ENCODE assay signal across 8 cellular contexts in the genomic region with DNA sequence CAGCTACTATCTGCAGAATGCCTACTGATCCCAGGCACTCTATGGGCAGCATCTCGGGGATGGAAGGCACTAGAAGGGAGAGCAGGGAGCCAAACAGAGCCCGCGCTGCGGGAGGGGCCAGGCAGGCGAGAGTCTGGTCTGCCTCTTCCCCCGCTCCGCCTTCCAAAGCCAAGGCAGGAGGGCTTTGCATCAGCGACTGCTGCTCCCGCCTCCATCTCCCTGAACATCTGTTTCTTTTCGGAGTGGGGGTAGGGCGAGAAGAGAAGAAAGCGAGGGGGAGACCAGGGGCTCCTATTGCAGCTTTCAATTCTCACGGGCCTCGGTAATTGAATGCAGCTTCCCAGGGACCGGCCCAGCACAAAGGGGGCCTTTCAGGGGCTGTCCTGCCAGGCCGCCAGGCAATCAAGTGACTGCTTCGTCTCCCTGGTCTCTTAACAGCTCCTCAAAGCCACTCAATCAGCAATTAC. TPM values are rescaled to one million over a fixed set of nuclear protein-coding genes. Genes with fewer than 3 reads are reported as not detected.
DNase-seq lines count a peak whose midpoint lies in the region; ATAC-seq and TF ChIP-seq lines count a peak whose summit lies in the region.

No MANE protein-coding gene starts in this region.

- no peak overlapping the region for H3K4me3 Mint-ChIP-seq in activated T-cell treated with anti-CD3 and anti-CD28 coated beads, Interleukin-2, amount 50 U/mL, for 72 hours

- no peaks in the 10 kb centered on the region for H3K36me3 ChIP-seq in heart right ventricle

- H3K27ac Mint-ChIP-seq in activated T-cell treated with anti-CD3 and anti-CD28 coated beads, Interleukin-2, amount 50 U/mL, for 72 hours, result no peak overlapping the region

- H3K27me3 Mint-ChIP-seq in activated T-cell treated with anti-CD3 and anti-CD28 coated beads, Interleukin-2, amount 50 U/mL, for 72 hours (ENCODE audit: low read depth), result no peaks in the 10 kb centered on the region

- H3K9me3 ChIP-seq in heart right ventricle, result no peaks in the 10 kb centered on the region

- peak overlapping the region in 9 of 10 donors; percentile 10 to 71 (median 60) for H3K27ac ChIP-seq in heart right ventricle

- DNase-seq in ELF-1 (ENCODE audit: low read depth, low spot score) (peak; percentile 86), T1000 (lab: John Stamatoyannopoulos, UW) (peak; percentile 80), heart right ventricle (peak; percentile 66 to 67), retina (peak; percentile 94)
- DNase-seq in activated T-cell treated with anti-CD3 and anti-CD28 coated beads, Interleukin-2, amount 50 U/mL, for 72 hours, result no peak

- H3K27me3 ChIP-seq in heart right ventricle, result no peaks in the 10 kb centered on the region

- peak overlapping the region in 5 of 10 donors; percentile 15 to 29 (median 26) for H3K4me3 ChIP-seq in heart right ventricle

- H3K4me1 Mint-ChIP-seq in activated T-cell treated with anti-CD3 and anti-CD28 coated beads, Interleukin-2, amount 50 U/mL, for 72 hours (ENCODE audit: low read depth), result peaks cover 9% of the 10 kb centered on the region

- no peaks in the 10 kb centered on the region for H3K9me3 Mint-ChIP-seq in activated T-cell treated with anti-CD3 and anti-CD28 coated beads, Interleukin-2, amount 50 U/mL, for 72 hours

- intact Hi-C loops in heart right ventricle (cut with DNase I), result loop anchor here in 1 of 10 donors (2.0 kb wide), 1 partner anchor 34 kb away; no protein-coding TSS in a partner anchor

- no peaks in the 10 kb centered on the region for H3K36me3 Mint-ChIP-seq in activated T-cell treated with anti-CD3 and anti-CD28 coated beads, Interleukin-2, amount 50 U/mL, for 72 hours (ENCODE audit: insufficient read depth in 2 of 2)

- no peak for TF ChIP-seq CTCF in heart right ventricle (IDR thresholded peaks at IDR 0.05)

- WGBS in heart right ventricle, 2 donors, result 51 to 60% methylated on average over 17 of the region's 17 CpGs

- H3K4me1 ChIP-seq in heart right ventricle, result peaks cover 3 to 39% (median 27%) of the 10 kb centered on the region in 9 donors

- ATAC-seq in heart right ventricle (peak; percentile 46 to 78 (median 69)), GM21367 (IDR thresholded peaks at IDR 0.05; ENCODE audit: unreplicated experiment) (no peak), HG02970 (IDR thresholded peaks at IDR 0.05; ENCODE audit: low FRiP score, unreplicated experiment) (no peak), GM21515 (IDR thresholded peaks at IDR 0.05; ENCODE audit: unreplicated experiment) (no peak)
- no peak for ATAC-seq in activated T-cell treated with anti-CD3 and anti-CD28 coated beads, Interleukin-2, amount 50 U/mL, for 72 hours (replicated peaks in 1 of 2)

RNA-seq across cellular contexts. Expression of a gene that starts 31.4 kb away (rescaled TPM):
- 10 to 100 TPM; 22.0 to 87.6 (median 32.1) TPM for total RNA-seq in heart right ventricle
- 10 to 100 TPM; 18.6 to 32.8 TPM for polyA plus RNA-seq in heart right ventricle
- total RNA-seq in activated T-cell treated with anti-CD3 and anti-CD28 coated beads, Interleukin-2, amount 50 U/mL, for 72 hours, result 1 to 10 TPM; 1.6 to 3.2 TPM

Comparison
In these comparisons a context has a peak if more than half of its experiments do, and no peak if none do; other contexts are left out.
1. DNase-seq: peak in ELF-1 (single experiment), T1000 (single experiment), heart right ventricle (2 of 2) and retina (single experiment); none in activated T-cell treated with anti-CD3 and anti-CD28 coated beads, Interleukin-2, amount 50 U/mL, for 72 hours (0 of 2).
2. ATAC-seq: peak in heart right ventricle (8 of 8); none in GM21367 (single experiment), activated T-cell treated with anti-CD3 and anti-CD28 coated beads, Interleukin-2, amount 50 U/mL, for 72 hours (0 of 2), HG02970 (single experiment) and GM21515 (single experiment).
3. RNA of a gene that starts 31.4 kb away (total RNA-seq): 22.0 to 87.6 TPM in heart right ventricle; 1.6 to 3.2 TPM in activated T-cell treated with anti-CD3 and anti-CD28 coated beads, Interleukin-2, amount 50 U/mL, for 72 hours; every median in the first group is over 4 times any median in the second.